In genomic region chr6:159935065-159935464, GRCh38 we compare ENCODE assay signal across 20 cellular contexts. TPM values are rescaled to one million over a fixed set of nuclear protein-coding genes. Genes with fewer than 3 reads are reported as not detected.
DNase-seq lines count a peak whose midpoint lies in the region; ATAC-seq and TF ChIP-seq lines count a peak whose summit lies in the region.
"Had no signal": no experiment of that assay in that cellular context is flagged by ENCODE, and none has a peak within 500 bp of the region (broad histone marks: within the 10 kb centered on the region; RNA-seq: fewer than 3 reads in every experiment).

No MANE protein-coding gene starts in this region.

- in situ Hi-C loops in HAP-1 (cut with MboI; ENCODE audit: low sequenced_read_pairs) = no loop called here

- H3K27me3 ChIP-seq in ascending aorta (no peaks in the 10 kb centered on the region), skeletal muscle satellite cell (ENCODE audit: control insufficient read depth, insufficient read depth, low read length) (no peaks in the 10 kb centered on the region), HAP-1 (ENCODE audit: low read depth) (no peaks in the 10 kb centered on the region)
- H3K27me3 ChIP-seq: SJSA1 had no signal

- ATAC-seq in GM19328 (IDR thresholded peaks at IDR 0.05; ENCODE audit: unreplicated experiment) = no peak
- ATAC-seq: activated CD4-positive, CD25-positive, alpha-beta regulatory T cell treated with anti-CD3 and anti-CD28 coated beads, Interleukin-2, amount 50 U/mL, for 24 hours had no signal

- H3K36me3 ChIP-seq in ascending aorta (no peaks in the 10 kb centered on the region), skeletal muscle satellite cell (ENCODE audit: insufficient read depth, low read length) (no peaks in the 10 kb centered on the region), HAP-1 (replicated peaks) (no peaks in the 10 kb centered on the region)
- H3K36me3 ChIP-seq: SJSA1 had no signal

- no peaks in the 10 kb centered on the region for H3K9me3 ChIP-seq in ascending aorta
- peaks cover 6% of the 10 kb centered on the region for H3K9me3 ChIP-seq in skeletal muscle satellite cell (replicated peaks; ENCODE audit: low read length)
- H3K9me3 ChIP-seq in HAP-1 = 0 out of 2 replicates have a peak, but pooled peaks cover 2% of the 10 kb centered on the region
- H3K9me3 ChIP-seq: SJSA1 had no signal

- H3K4me1 ChIP-seq in ascending aorta (peaks cover 12 to 45% of the 10 kb centered on the region in 2 donors), skeletal muscle satellite cell (ENCODE audit: control insufficient read depth, insufficient read depth, low read length) (peaks cover 17% of the 10 kb centered on the region), HAP-1 (no peaks in the 10 kb centered on the region)
- H3K4me1 ChIP-seq: parathyroid adenoma, SJSA1 had no signal

- H3K4me2 ChIP-seq in skeletal muscle satellite cell (ENCODE audit: low read length) = peak overlapping the region; percentile 17

- H3K4me3 ChIP-seq in ascending aorta (no peak overlapping the region), fibroblast of pulmonary artery (replicated peaks; ENCODE audit: low read depth, low read length) (no peak overlapping the region), skeletal muscle satellite cell (ENCODE audit: low read length) (no peak overlapping the region), HAP-1 (no peak overlapping the region)
- H3K4me3 ChIP-seq: lung, SJSA1 had no signal

- TF ChIP-seq CTCF in ascending aorta (IDR thresholded peaks at IDR 0.05) (no peak), fibroblast of pulmonary artery (IDR thresholded peaks at IDR 0.05; ENCODE audit: low read length, missing control alignments) (no peak)

- intact Hi-C loops in ascending aorta (cut with DNase I) = loop anchor here (5.0 kb wide), 1 partner anchor 53 kb away; no protein-coding TSS in a partner anchor

- peak overlapping the region; percentile 55 to 66 for H3K27ac ChIP-seq in ascending aorta
- H3K27ac ChIP-seq: epithelial cell of prostate, parathyroid adenoma, SJSA1 had no signal

- DNase-seq in ELR (ENCODE audit: low read depth) (peak; percentile 43), ascending aorta (ENCODE audit: low spot score in 2 of 2) (no peak), fibroblast of pulmonary artery (ENCODE audit: low read depth) (peak; percentile 44), HAP-1 (ENCODE audit: low spot score in 2 of 2) (no peak)
- DNase-seq in activated effector memory CD4-positive, alpha-beta T cell treated with Interleukin-2 at 50 U/mL for 16 hours = no peak
- DNase-seq in activated CD4-positive, alpha-beta T cell treated with anti-CD3 and anti-CD28 coated beads for 4 hours = no peak
- DNase-seq: activated effector memory CD4-positive, alpha-beta T cell treated with anti-CD3 and anti-CD28 coated beads, Interleukin-2, amount 50 U/mL, for 16 hours; NCI-H1048; NCI-H2081 treated with DMSO at 0.1 percent for 48 hours; NCI-H526; stimulated activated CD4-positive, alpha-beta T cell treated with anti-CD3 and anti-CD28 coated beads, Interleukin-4, amount 100 ng/mL, for 1 hour had no signal

- H3K9ac ChIP-seq in skeletal muscle satellite cell (ENCODE audit: low read depth, low read length) = no peak overlapping the region
- H3K9ac ChIP-seq: parathyroid adenoma had no signal

RNA-seq across cellular contexts. Expression of gene IGF2R, which starts 33.8 kb away (rescaled TPM):
- 104 TPM for total RNA-seq in ascending aorta
- total RNA-seq in skeletal muscle satellite cell (2012; rRNA removed) = 86.5 and 116 TPM in 2 replicates

RNA-seq across cellular contexts. Expression of gene MAS1, which starts 44.3 kb away (rescaled TPM):
- total RNA-seq in ascending aorta = not detected
- total RNA-seq in skeletal muscle satellite cell (2012; rRNA removed) = under 0.01 TPM in 1 of 2 replicates, not detected in the other
- total RNA-seq: B cell, dermis microvascular lymphatic vessel endothelial cell, SJSA1 had no signal

Comparison
In these comparisons a context has a peak if more than half of its experiments do, and no peak if none do; other contexts are left out.
1. DNase-seq: peak in ELR (single experiment) and fibroblast of pulmonary artery (single experiment); none in ascending aorta (0 of 2), activated effector memory CD4-positive, alpha-beta T cell treated with Interleukin-2 at 50 U/mL for 16 hours (single experiment), activated CD4-positive, alpha-beta T cell treated with anti-CD3 and anti-CD28 coated beads for 4 hours (0 of 2) and HAP-1 (0 of 2).